Comparison of ENCODE assay signal across 13 cellular contexts in genomic region chr6:39303425-39304153, GRCh38. TPM values are rescaled to one million over a fixed set of nuclear protein-coding genes. Genes with fewer than 3 reads are reported as not detected.
A peak's percentile ranks its signal among the peaks of the same experiment; 100 is the strongest.
DNase-seq lines count a peak whose midpoint lies in the region; ATAC-seq and TF ChIP-seq lines count a peak whose summit lies in the region.
"Had no signal": no experiment of that assay in that cellular context is flagged by ENCODE, and none has a peak within 500 bp of the region (broad histone marks: within the 10 kb centered on the region; RNA-seq: fewer than 3 reads in every experiment).

No MANE protein-coding gene starts in this region.

- H4K20me1 ChIP-seq in neural progenitor cell (ENCODE audit: low read depth), result no peaks in the 10 kb centered on the region

- H3K4me2 ChIP-seq in neural progenitor cell, result no peak overlapping the region

- no peak overlapping the region for H3K4me3 ChIP-seq in neural progenitor cell
- H3K4me3 ChIP-seq: left lung had no signal

- H3K9ac ChIP-seq in neural progenitor cell, result no peak overlapping the region

- no peak overlapping the region for H3K27ac Mint-ChIP-seq in CD4-positive, alpha-beta T cell
- no peak overlapping the region for H3K27ac Mint-ChIP-seq in activated T-helper 17 cell treated with anti-CD3 and anti-CD28 coated beads, Interleukin-2, amount 50 U/mL, for 72 hours
- H3K27ac Mint-ChIP-seq in neural progenitor cell (no peak overlapping the region), T-helper 17 cell (no peak overlapping the region)
- H3K27ac Mint-ChIP-seq in activated CD4-positive, alpha-beta T cell treated with anti-CD3 and anti-CD28 coated beads, Interleukin-2, amount 10 ng/mL, durations not matched to agents 7 days and 5 days, result no peak overlapping the region
- H3K27ac Mint-ChIP-seq: T-helper 1 cell treated with Interleukin-12 subunit alpha and Interleukin-12 subunit beta and Interleukin-4 antibody, amounts not matched to agents 30 μg/mL and 1 μg/mL, for 36 hours had no signal

- no peaks in the 10 kb centered on the region for H3F3A ChIP-seq in neural progenitor cell (ENCODE audit: low read depth)

- H3K9me3 Mint-ChIP-seq in CD4-positive, alpha-beta T cell, result no peaks in the 10 kb centered on the region
- no peaks in the 10 kb centered on the region for H3K9me3 Mint-ChIP-seq in activated T-helper 17 cell treated with anti-CD3 and anti-CD28 coated beads, Interleukin-2, amount 50 U/mL, for 72 hours
- no peaks in the 10 kb centered on the region for H3K9me3 Mint-ChIP-seq in neural progenitor cell
- no peaks in the 10 kb centered on the region for H3K9me3 Mint-ChIP-seq in activated CD4-positive, alpha-beta T cell treated with anti-CD3 and anti-CD28 coated beads, Interleukin-2, amount 10 ng/mL, durations not matched to agents 7 days and 5 days
- H3K9me3 Mint-ChIP-seq: T-helper 1 cell treated with Interleukin-12 subunit alpha and Interleukin-12 subunit beta and Interleukin-4 antibody, amounts not matched to agents 30 μg/mL and 1 μg/mL, for 36 hours had no signal

- H3K27me3 ChIP-seq in CD4-positive, alpha-beta T cell (ENCODE audit: control insufficient read depth, insufficient read depth, low read length), result no peaks in the 10 kb centered on the region
- no peaks in the 10 kb centered on the region for H3K27me3 ChIP-seq in neural progenitor cell
- H3K27me3 ChIP-seq: left lung had no signal

- no peak overlapping the region for H3K4me3 Mint-ChIP-seq in CD4-positive, alpha-beta T cell
- peak overlapping the region; percentile 67 for H3K4me3 Mint-ChIP-seq in activated T-helper 17 cell treated with anti-CD3 and anti-CD28 coated beads, Interleukin-2, amount 50 U/mL, for 72 hours
- H3K4me3 Mint-ChIP-seq in neural progenitor cell (no peak overlapping the region), T-helper 17 cell (no peak overlapping the region)
- no peak overlapping the region for H3K4me3 Mint-ChIP-seq in activated CD4-positive, alpha-beta T cell treated with anti-CD3 and anti-CD28 coated beads, Interleukin-2, amount 10 ng/mL, durations not matched to agents 7 days and 5 days

- no peaks in the 10 kb centered on the region for H3K9me3 ChIP-seq in CD4-positive, alpha-beta T cell (ENCODE audit: control insufficient read depth, low read length)
- H3K9me3 ChIP-seq in neural progenitor cell (ENCODE audit: low read depth) (no peaks in the 10 kb centered on the region), T-helper 17 cell (ENCODE audit: control insufficient read depth, low read length, poor library complexity, severe bottlenecking) (no peaks in the 10 kb centered on the region)
- H3K9me3 ChIP-seq: left lung had no signal

- H3K36me3 ChIP-seq in neural progenitor cell, result no peaks in the 10 kb centered on the region
- H3K36me3 ChIP-seq: left lung had no signal

- CTCF ChIA-PET in CD4-positive, alpha-beta T cell (lab: Charles Lee), result interaction anchor here (0.6 to 2.2 kb wide), 12 partner anchors 12 to 435 kb away, joined by 3 to 21 read pairs (median 4); no protein-coding TSS in a partner anchor
- CTCF ChIA-PET in activated CD4-positive, alpha-beta T cell treated with anti-CD3 and anti-CD28 coated beads, Interleukin-2, amount 10 ng/mL, durations not matched to agents 7 days and 5 days (lab: Charles Lee), result interaction anchor here (0.7 to 4.2 kb wide), 17 partner anchors 12 to 330 kb away, joined by 3 to 91 read pairs (median 3); no protein-coding TSS in a partner anchor

- POLR2A ChIA-PET in CD4-positive, alpha-beta T cell (lab: Charles Lee), result interaction anchor here (0.8 to 1.6 kb wide), 3 partner anchors 137 to 431 kb away, joined by 3 to 6 read pairs (median 4); no protein-coding TSS in a partner anchor
- POLR2A ChIA-PET in activated CD4-positive, alpha-beta T cell treated with anti-CD3 and anti-CD28 coated beads, Interleukin-2, amount 10 ng/mL, durations not matched to agents 7 days and 5 days (lab: Charles Lee), result no interaction called here

- no peaks in the 10 kb centered on the region for H3K79me2 ChIP-seq in neural progenitor cell (ENCODE audit: low read depth)

- no peaks in the 10 kb centered on the region for H3K36me3 Mint-ChIP-seq in CD4-positive, alpha-beta T cell (ENCODE audit: low read depth)
- H3K36me3 Mint-ChIP-seq in activated T-helper 17 cell treated with anti-CD3 and anti-CD28 coated beads, Interleukin-2, amount 50 U/mL, for 72 hours (ENCODE audit: low read depth), result no peaks in the 10 kb centered on the region
- H3K36me3 Mint-ChIP-seq in neural progenitor cell, result no peaks in the 10 kb centered on the region
- H3K36me3 Mint-ChIP-seq in T-helper 17 cell (ENCODE audit: low read depth), result no peaks in the 10 kb centered on the region
- no peaks in the 10 kb centered on the region for H3K36me3 Mint-ChIP-seq in activated CD4-positive, alpha-beta T cell treated with anti-CD3 and anti-CD28 coated beads, Interleukin-2, amount 10 ng/mL, durations not matched to agents 7 days and 5 days (ENCODE audit: low read depth)

- TF ChIP-seq CTCF in CD4-positive, alpha-beta T cell (IDR thresholded peaks at IDR 0.05), result peak; percentile 52
- no peak for TF ChIP-seq CTCF in neural progenitor cell (IDR thresholded peaks at IDR 0.05)

- H3K27ac ChIP-seq in CD4-positive, alpha-beta T cell (ENCODE audit: low read depth, low read length), result no peak overlapping the region
- H3K27ac ChIP-seq in neural progenitor cell, result no peak overlapping the region
- H3K27ac ChIP-seq: left lung had no signal

- intact Hi-C loops in CD4-positive, alpha-beta T cell (cut with DNase I, micrococcal nuclease), result loop anchor here (1.0 to 10.0 kb wide), 7 partner anchors 137 to 431 kb away; no protein-coding TSS in a partner anchor

- H3K27me3 Mint-ChIP-seq in CD4-positive, alpha-beta T cell, result no peaks in the 10 kb centered on the region
- H3K27me3 Mint-ChIP-seq in activated T-helper 17 cell treated with anti-CD3 and anti-CD28 coated beads, Interleukin-2, amount 50 U/mL, for 72 hours, result peaks cover 3% of the 10 kb centered on the region
- peaks cover 2% of the 10 kb centered on the region for H3K27me3 Mint-ChIP-seq in neural progenitor cell (ENCODE audit: insufficient read depth, low read depth)
- peaks cover 31% of the 10 kb centered on the region for H3K27me3 Mint-ChIP-seq in T-helper 17 cell
- H3K27me3 Mint-ChIP-seq in activated CD4-positive, alpha-beta T cell treated with anti-CD3 and anti-CD28 coated beads, Interleukin-2, amount 10 ng/mL, durations not matched to agents 7 days and 5 days, result no peaks in the 10 kb centered on the region

- peaks cover 4% of the 10 kb centered on the region for H3K4me1 Mint-ChIP-seq in CD4-positive, alpha-beta T cell (ENCODE audit: low read depth)
- no peaks in the 10 kb centered on the region for H3K4me1 Mint-ChIP-seq in activated T-helper 17 cell treated with anti-CD3 and anti-CD28 coated beads, Interleukin-2, amount 50 U/mL, for 72 hours
- H3K4me1 Mint-ChIP-seq in neural progenitor cell, result peaks cover 5% of the 10 kb centered on the region
- peaks cover 9% of the 10 kb centered on the region for H3K4me1 Mint-ChIP-seq in T-helper 17 cell
- peaks cover 8% of the 10 kb centered on the region for H3K4me1 Mint-ChIP-seq in activated CD4-positive, alpha-beta T cell treated with anti-CD3 and anti-CD28 coated beads, Interleukin-2, amount 10 ng/mL, durations not matched to agents 7 days and 5 days

- peak overlapping the region; percentile 85 for H2AFZ ChIP-seq in neural progenitor cell (replicated peaks)

- ATAC-seq in CD4-positive, alpha-beta T cell (ENCODE audit: poor library complexity), result no peak
- ATAC-seq in HG02870 (IDR thresholded peaks at IDR 0.05; ENCODE audit: unreplicated experiment) (peak; percentile 18), T-helper 17 cell (no peak), GM18519 (IDR thresholded peaks at IDR 0.05; ENCODE audit: low FRiP score, unreplicated experiment) (no peak)
- ATAC-seq in activated T-helper 17 cell treated with anti-CD3 and anti-CD28 coated beads, Interleukin-2, amount 50 U/mL, for 72 hours (replicated peaks), result peak; percentile 10

- H3K4me1 ChIP-seq in neural progenitor cell, result no peaks in the 10 kb centered on the region

- DNase-seq in CD4-positive, alpha-beta T cell, result no peak
- no peak for DNase-seq in neural progenitor cell (ENCODE audit: low spot score)
- DNase-seq in NCI-H2081 treated with DMSO at 0.1 percent for 48 hours (lab: John Stamatoyannopoulos, UW), result no peak
- DNase-seq in T-helper 17 cell, result no peak
- no peak for DNase-seq in activated CD4-positive, alpha-beta T cell treated with anti-CD3 and anti-CD28 coated beads, Interleukin-2, amount 10 ng/mL, durations not matched to agents 7 days and 5 days

RNA-seq across cellular contexts. Expression of gene KCNK17, which starts 10.6 kb away (rescaled TPM):
- not detected for total RNA-seq in CD4-positive, alpha-beta T cell
- not detected for total RNA-seq in activated T-helper 17 cell treated with anti-CD3 and anti-CD28 coated beads, Interleukin-2, amount 50 U/mL, for 72 hours
- total RNA-seq in neural progenitor cell (ENCODE audit: low replicate concordance), result 0.87 TPM in 1 of 2 replicates, not detected in the other
- under 1 TPM in 1 of 2 donors, not detected in 1; 0.26 TPM for total RNA-seq in T-helper 17 cell
- total RNA-seq in activated CD4-positive, alpha-beta T cell treated with anti-CD3 and anti-CD28 coated beads, Interleukin-2, amount 10 ng/mL, durations not matched to agents 7 days and 5 days, result not detected
- total RNA-seq: renal cortical epithelial cell, Right ventricle myocardium inferior, subcutaneous adipose tissue had no signal

RNA-seq across cellular contexts. Expression of gene KCNK16, which starts 18.9 kb away (rescaled TPM):
- total RNA-seq in CD4-positive, alpha-beta T cell, result not detected
- total RNA-seq in activated T-helper 17 cell treated with anti-CD3 and anti-CD28 coated beads, Interleukin-2, amount 50 U/mL, for 72 hours, result not detected
- total RNA-seq in neural progenitor cell (ENCODE audit: low replicate concordance) (not detected in 2 replicates), T-helper 17 cell (not detected)
- total RNA-seq in activated CD4-positive, alpha-beta T cell treated with anti-CD3 and anti-CD28 coated beads, Interleukin-2, amount 10 ng/mL, durations not matched to agents 7 days and 5 days, result not detected
- total RNA-seq: left lung, renal cortical epithelial cell, Right ventricle myocardium inferior, subcutaneous adipose tissue had no signal

Comparison
In these comparisons a context has a peak if more than half of its experiments do, and no peak if none do; other contexts are left out.
1. ATAC-seq: peak in HG02870 (single experiment) and activated T-helper 17 cell treated with anti-CD3 and anti-CD28 coated beads, Interleukin-2, amount 50 U/mL, for 72 hours (single experiment); none in CD4-positive, alpha-beta T cell (single experiment), T-helper 17 cell (single experiment) and GM18519 (single experiment).